In genomic region chr1:110135268-110136065, GRCh38 we compare ENCODE assay signal across 18 cellular contexts. TPM values are rescaled to one million over a fixed set of nuclear protein-coding genes. Genes with fewer than 3 reads are reported as not detected.
DNase-seq lines count a peak whose midpoint lies in the region; TF ChIP-seq lines count a peak whose summit lies in the region.
"Had no signal": no experiment of that assay in that cellular context is flagged by ENCODE, and none has a peak within 500 bp of the region (broad histone marks: within the 10 kb centered on the region; RNA-seq: fewer than 3 reads in every experiment).

No MANE protein-coding gene starts in this region.

- no peaks in the 10 kb centered on the region for H3K9me3 ChIP-seq in MG63
- no peaks in the 10 kb centered on the region for H3K9me3 ChIP-seq in sigmoid colon
- H3K9me3 ChIP-seq: ascending aorta, Caco-2, left ventricle myocardium inferior had no signal

- TF ChIP-seq CTCF in glutamatergic neuron (IDR thresholded peaks at IDR 0.05; ENCODE audit: partially characterized antibody, unreplicated experiment) (no peak), sigmoid colon (IDR thresholded peaks at IDR 0.05) (no peak)

- DNase-seq in DMS153 (lab: John Stamatoyannopoulos, UW) = peak; percentile 80
- DNase-seq in MG63 = peak; percentile 83
- peak; percentile 97 for DNase-seq in NCI-H748 (lab: John Stamatoyannopoulos, UW; ENCODE audit: unreplicated experiment)
- DNase-seq in glutamatergic neuron = no peak
- no peak for DNase-seq in COLO829 (ENCODE audit: low spot score)
- DNase-seq in NK-92 (lab: John Stamatoyannopoulos, UW; ENCODE audit: unreplicated experiment) = no peak
- DNase-seq in sigmoid colon = no peak
- DNase-seq in NK-92 treated with Interleukin-12 subunit alpha and Interleukin-12 subunit beta, amount 100 ng/mL, for 24 hours (lab: John Stamatoyannopoulos, UW) = no peak
- DNase-seq: activated CD4-positive, alpha-beta T cell treated with anti-CD3 and anti-CD28 coated beads, Interleukin-2, amount 10 ng/mL, durations not matched to agents 7 days and 5 days; Caco-2; cerebellar nuclear complex; left ventricle myocardium inferior; NCI-H1694 treated with DMSO at 0.1 percent for 48 hours; stimulated activated CD4-positive, alpha-beta T cell treated with anti-CD3 and anti-CD28 coated beads, Interleukin-4, amount 100 ng/mL, for 4 hours had no signal

- no peak for TF ChIP-seq POLR2A in sigmoid colon (IDR thresholded peaks at IDR 0.05)

- no peak overlapping the region for H3K27ac ChIP-seq in sigmoid colon
- H3K27ac ChIP-seq: ascending aorta, left ventricle myocardium inferior had no signal

- peaks cover 23% of the 10 kb centered on the region for H3K27me3 ChIP-seq in MG63
- peaks cover 3 to 18% (median 8%) of the 10 kb centered on the region in 3 donors for H3K27me3 ChIP-seq in sigmoid colon
- H3K27me3 ChIP-seq: ascending aorta had no signal

- peak overlapping the region; percentile 37 for H3K4me3 Mint-ChIP-seq in glutamatergic neuron (ENCODE audit: unreplicated experiment)
- H3K4me3 Mint-ChIP-seq: activated CD4-positive, alpha-beta T cell treated with anti-CD3 and anti-CD28 coated beads, Interleukin-2, amount 10 ng/mL, durations not matched to agents 7 days and 5 days had no signal

- peaks cover 4% of the 10 kb centered on the region for H3K36me3 Mint-ChIP-seq in glutamatergic neuron (ENCODE audit: unreplicated experiment)

- no peak for TF ChIP-seq EP300 in sigmoid colon (IDR thresholded peaks at IDR 0.05)

- H3K4me1 ChIP-seq in sigmoid colon = peaks cover 0 to 7% (median under 1%) of the 10 kb centered on the region in 4 donors
- H3K4me1 ChIP-seq: ascending aorta, Caco-2 had no signal

- H3K4me3 ChIP-seq in MG63 (no peak overlapping the region), sigmoid colon (no peak overlapping the region)
- H3K4me3 ChIP-seq: ascending aorta, left ventricle myocardium inferior, smooth muscle cell had no signal

- intact Hi-C loops in sigmoid colon (cut with DNase I) = no loop called here

- H3K9me3 Mint-ChIP-seq in glutamatergic neuron (ENCODE audit: unreplicated experiment) = peaks cover 7% of the 10 kb centered on the region
- H3K9me3 Mint-ChIP-seq: activated CD4-positive, alpha-beta T cell treated with anti-CD3 and anti-CD28 coated beads, Interleukin-2, amount 10 ng/mL, durations not matched to agents 7 days and 5 days had no signal

- 54 to 74% methylated on average over 14 of the region's 14 CpGs for WGBS in sigmoid colon, 2 donors

- H3K27me3 Mint-ChIP-seq in glutamatergic neuron (ENCODE audit: unreplicated experiment) = peaks cover 3% of the 10 kb centered on the region

- peak overlapping the region; percentile 67 for H3K27ac Mint-ChIP-seq in glutamatergic neuron (ENCODE audit: unreplicated experiment)
- H3K27ac Mint-ChIP-seq: activated CD4-positive, alpha-beta T cell treated with anti-CD3 and anti-CD28 coated beads, Interleukin-2, amount 10 ng/mL, durations not matched to agents 7 days and 5 days had no signal

- H3K4me1 Mint-ChIP-seq in glutamatergic neuron (ENCODE audit: low read depth, unreplicated experiment) = peaks cover 28% of the 10 kb centered on the region

- H3K36me3 ChIP-seq in MG63 (no peaks in the 10 kb centered on the region), sigmoid colon (no peaks in the 10 kb centered on the region)
- H3K36me3 ChIP-seq: ascending aorta, left ventricle myocardium inferior had no signal

RNA-seq across cellular contexts. Expression of gene SLC6A17, which starts 14.8 kb away (rescaled TPM):
- total RNA-seq in MG63 (2014; rRNA removed; shearing (Covaris generic); ENCODE audit: low replicate concordance) = 1.1 and 1.2 TPM in 2 replicates
- total RNA-seq in glutamatergic neuron (ENCODE audit: unreplicated experiment) (6.4 TPM), sigmoid colon (under 1 TPM in 3 of 4 donors, not detected in 1; 0.36 to 0.83 (median 0.41) TPM)
- polyA plus RNA-seq in sigmoid colon = under 1 TPM in 2 of 3 donors, not detected in 1; under 0.01 to 0.20 TPM
- total RNA-seq: activated CD4-positive, alpha-beta T cell treated with anti-CD3 and anti-CD28 coated beads, Interleukin-2, amount 10 ng/mL, durations not matched to agents 7 days and 5 days; Caco-2; left ventricle myocardium inferior had no signal

RNA-seq across cellular contexts. Expression of gene UBL4B, which starts 23.2 kb away (rescaled TPM):
- not detected in 2 replicates for total RNA-seq in MG63 (2014; rRNA removed; shearing (Covaris generic); ENCODE audit: low replicate concordance)
- total RNA-seq in glutamatergic neuron (ENCODE audit: unreplicated experiment) (not detected), sigmoid colon (under 1 TPM in 1 of 4 donors, not detected in 3; 0.33 TPM)
- under 1 TPM in 1 of 3 donors, not detected in 2; 0.06 TPM for polyA plus RNA-seq in sigmoid colon
- total RNA-seq: activated CD4-positive, alpha-beta T cell treated with anti-CD3 and anti-CD28 coated beads, Interleukin-2, amount 10 ng/mL, durations not matched to agents 7 days and 5 days; ascending aorta; Caco-2; fibroblast of lung; left ventricle myocardium inferior; LHCN-M2; smooth muscle cell had no signal
- polyA plus RNA-seq: fibroblast of lung, smooth muscle cell had no signal

Comparison
In these comparisons a context has a peak if more than half of its experiments do, and no peak if none do; other contexts are left out.
1. DNase-seq: peak in DMS153 (single experiment), MG63 (single experiment) and NCI-H748 (single experiment); none in glutamatergic neuron (single experiment), COLO829 (single experiment), NK-92 (single experiment), sigmoid colon (single experiment) and NK-92 treated with Interleukin-12 subunit alpha and Interleukin-12 subunit beta, amount 100 ng/mL, for 24 hours (single experiment).